Comparison of ENCODE assay signal across 8 cellular contexts in genomic region chr16:4298761-4299522, GRCh38. TPM values are rescaled to one million over a fixed set of nuclear protein-coding genes. Genes with fewer than 3 reads are reported as not detected.
DNase-seq lines count a peak whose midpoint lies in the region; ATAC-seq, FAIRE-seq and TF ChIP-seq lines count a peak whose summit lies in the region.

No MANE protein-coding gene starts in this region.

- TF ChIP-seq CTCF in HCT116 (IDR thresholded peaks at IDR 0.05 in 2 of 3, conservative IDR thresholded peaks at IDR 0.05 in 1 of 3; ENCODE audit: borderline replicate concordance in 1 of 3, insufficient read depth in 1 of 3, low read depth in 2 of 3, low read length in 2 of 3) = no peak

- BruUV-seq in HCT116 (replicated peaks; lab: Mats Ljungman, UMichigan) = TSS peak; percentile 29

- H3K4me1 ChIP-seq in HCT116 (ENCODE audit: control insufficient read depth in 1 of 2, insufficient read depth in 2 of 2, low read length in 2 of 2) (peaks cover 38 to 57% of the 10 kb centered on the region in 2 experiments), small intestine (ENCODE audit: control insufficient read depth in 2 of 2, insufficient read depth in 1 of 2, low read depth in 1 of 2, low read length in 1 of 2) (no peaks in the 10 kb centered on the region)

- peak overlapping the region; percentile 99 for H3K27ac ChIP-seq in HCT116 (ENCODE audit: low read depth, low read length)
- peak overlapping the region; percentile 85 to 95 for H3K27ac ChIP-seq in small intestine (ENCODE audit: low read depth in 1 of 2, low read length in 1 of 2)

- POLR2A ChIA-PET in HCT116 (lab: Charles Lee) = interaction anchor here (0.9 to 2.1 kb wide), 5 partner anchors 9 to 26 kb away, joined by 4 to 6 read pairs (median 5); partner anchors contain the start of gene TFAP4
- POLR2A ChIA-PET in naive thymus-derived CD8-positive, alpha-beta T cell (lab: Charles Lee) = interaction anchor here (2.3 kb wide), 1 partner anchor 7 kb away, joined by 5 read pairs; no protein-coding TSS in a partner anchor

- FAIRE-seq in small intestine (lab: Jason Lieb, UNC) = no peak

- CTCF ChIA-PET in HCT116 (lab: Charles Lee) = interaction anchor here (1.5 to 5.2 kb wide), 6 partner anchors 9 to 104 kb away, joined by 4 to 40 read pairs (median 8); partner anchors contain the start of gene TFAP4

- WGBS in small intestine, 3 donors = 17 to 38% (median 27%) methylated on average over 15 of the region's 15 CpGs

- peak overlapping the region; percentile 69 for H3K9ac ChIP-seq in HCT116 (ENCODE audit: low read length)

- H3K4me2 ChIP-seq in HCT116 (ENCODE audit: low read length) = peak overlapping the region; percentile 84

- RAD21 ChIA-PET in HCT116 (lab: Charles Lee; ENCODE audit: low non-redundant PET in 1 of 2, low total read pairs in 2 of 2, uncharacterized antibody in 2 of 2, unreplicated experiment in 2 of 2) = interaction anchor here (0.6 to 1.1 kb wide), 3 partner anchors 11 to 26 kb away, joined by 3 to 4 read pairs (median 4); partner anchors contain the start of genes GLIS2 (in 1 of the 2) and TFAP4 (in 1 of the 2)

- DNase-seq in HCT116 (ENCODE audit: low read depth, low spot score) = peak; percentile 80
- DNase-seq in amniotic epithelial cell (ENCODE audit: low read depth) = peak; percentile 89
- DNase-seq in hepatic stellate cell (ENCODE audit: low spot score) = peak; percentile 98
- peak; percentile 92 for DNase-seq in small intestine
- DNase-seq in erythroblast (lab: John Stamatoyannopoulos, UW) = no peak
- DNase-seq in naive thymus-derived CD8-positive, alpha-beta T cell = no peak
- DNase-seq in central memory CD4-positive, alpha-beta T cell = no peak
- no peak for DNase-seq in activated T-cell treated with anti-CD3 and anti-CD28 coated beads, Interleukin-2, amount 50 U/mL, for 24 hours

- no peaks in the 10 kb centered on the region for H3K27me3 Mint-ChIP-seq in naive thymus-derived CD8-positive, alpha-beta T cell
- no peaks in the 10 kb centered on the region for H3K27me3 Mint-ChIP-seq in activated T-cell treated with anti-CD3 and anti-CD28 coated beads, Interleukin-2, amount 50 U/mL, for 24 hours

- no peaks in the 10 kb centered on the region for H3K9me3 Mint-ChIP-seq in naive thymus-derived CD8-positive, alpha-beta T cell
- no peaks in the 10 kb centered on the region for H3K9me3 Mint-ChIP-seq in activated T-cell treated with anti-CD3 and anti-CD28 coated beads, Interleukin-2, amount 50 U/mL, for 24 hours

- H4K20me1 ChIP-seq in HCT116 (ENCODE audit: insufficient read depth) = no peaks in the 10 kb centered on the region

- no peak overlapping the region for H3K4me3 Mint-ChIP-seq in naive thymus-derived CD8-positive, alpha-beta T cell
- H3K4me3 Mint-ChIP-seq in activated T-cell treated with anti-CD3 and anti-CD28 coated beads, Interleukin-2, amount 50 U/mL, for 24 hours = no peak overlapping the region

- H3K9me3 ChIP-seq in HCT116 (ENCODE audit: control insufficient read depth in 1 of 2, insufficient read depth in 1 of 2, low read depth in 1 of 2, low read length in 2 of 2) = no peaks in the 10 kb centered on the region
- H3K9me3 ChIP-seq in small intestine (ENCODE audit: control insufficient read depth, low read depth) = no peaks in the 10 kb centered on the region

- no peaks in the 10 kb centered on the region for H3K79me2 ChIP-seq in HCT116 (ENCODE audit: insufficient read depth, low read length)

- intact Hi-C loops in HCT116 (cut with micrococcal nuclease) = no loop called here

- peaks cover 3 to 12% (median 7%) of the 10 kb centered on the region in 4 donors for H3K4me1 Mint-ChIP-seq in naive thymus-derived CD8-positive, alpha-beta T cell
- peaks cover 2% of the 10 kb centered on the region for H3K4me1 Mint-ChIP-seq in activated T-cell treated with anti-CD3 and anti-CD28 coated beads, Interleukin-2, amount 50 U/mL, for 24 hours (ENCODE audit: low read depth)

- peaks cover 0 to 9% (median 3%) of the 10 kb centered on the region in 3 donors for H3K36me3 Mint-ChIP-seq in naive thymus-derived CD8-positive, alpha-beta T cell
- H3K36me3 Mint-ChIP-seq in activated T-cell treated with anti-CD3 and anti-CD28 coated beads, Interleukin-2, amount 50 U/mL, for 24 hours (ENCODE audit: low read depth) = peaks cover 13% of the 10 kb centered on the region

- H3K9me2 ChIP-seq in HCT116 (ENCODE audit: insufficient read depth) = no peaks in the 10 kb centered on the region

- peak; percentile 96 for ATAC-seq in HCT116
- ATAC-seq in naive thymus-derived CD8-positive, alpha-beta T cell = no peak

- no peak overlapping the region for H2AFZ ChIP-seq in HCT116 (ENCODE audit: low read depth, low read length, poor library complexity, severe bottlenecking)

- H3K36me3 ChIP-seq in HCT116 (ENCODE audit: control insufficient read depth in 1 of 2, insufficient read depth in 2 of 2, low read length in 2 of 2) (no peaks in the 10 kb centered on the region), small intestine (ENCODE audit: control insufficient read depth in 2 of 2, insufficient read depth in 2 of 2, low read length in 2 of 2) (no peaks in the 10 kb centered on the region)

- TF ChIP-seq POLR2A in HCT116 (IDR thresholded peaks at IDR 0.05; ENCODE audit: borderline replicate concordance, extremely low read depth, insufficient read depth, insufficient read length) = no peak
- no peak for TF ChIP-seq POLR2A in erythroblast (IDR thresholded peaks at IDR 0.05; ENCODE audit: low read length)

- TF ChIP-seq RAD21 in HCT116 (IDR thresholded peaks at IDR 0.05; ENCODE audit: low read depth) = no peak

- H3K27me3 ChIP-seq in HCT116 (ENCODE audit: insufficient read depth, low read length) (no peaks in the 10 kb centered on the region), small intestine (ENCODE audit: control insufficient read depth in 2 of 2, insufficient read depth in 2 of 2, low read length in 2 of 2) (no peaks in the 10 kb centered on the region)

- H3K4me3 ChIP-seq in HCT116 (replicated peaks in 1 of 2; ENCODE audit: low read depth in 1 of 2, low read length in 2 of 2) (peak overlapping the region; percentile 28 to 44), small intestine (ENCODE audit: low read depth in 1 of 2, low read length in 2 of 2) (no peak overlapping the region)

- H3K27ac Mint-ChIP-seq in naive thymus-derived CD8-positive, alpha-beta T cell = peak overlapping the region in 1 of 10 donors; percentile 37
- no peak overlapping the region for H3K27ac Mint-ChIP-seq in activated T-cell treated with anti-CD3 and anti-CD28 coated beads, Interleukin-2, amount 50 U/mL, for 24 hours

TF ChIP-seq in HCT116, 20 proteins besides CTCF, POLR2A, EP300 and RAD21 (continues in another document):
- TF ChIP-seq ELF1 (IDR thresholded peaks at IDR 0.05; ENCODE audit: borderline replicate concordance, low read depth) = no peak
- peak; percentile 66 for TF ChIP-seq FOSL1 (IDR thresholded peaks at IDR 0.05; ENCODE audit: low read depth)
- TF ChIP-seq ZBTB33 (IDR thresholded peaks at IDR 0.05; ENCODE audit: extremely low read depth, insufficient replicate concordance, low read length) = no peak
- peak; percentile 61; the same call in 1 of the 2 replicates for TF ChIP-seq SIN3A (IDR thresholded peaks at IDR 0.05; ENCODE audit: low read depth)
- peak; percentile 43 for TF ChIP-seq POLR2AphosphoS5 (IDR thresholded peaks at IDR 0.05; ENCODE audit: low read depth, low read length)
- TF ChIP-seq EZH2 (IDR thresholded peaks at IDR 0.05) = no peak
- no peak for TF ChIP-seq ZNF274 (IDR thresholded peaks at IDR 0.05; ENCODE audit: low read depth, low read length)

RNA-seq across cellular contexts. Expression of gene GLIS2, which starts 16.9 kb away (rescaled TPM):
- total RNA-seq in HCT116 (2021; ENCODE audit: unreplicated experiment) = 18.2 TPM
- 15.5 and 15.6 TPM in 2 replicates for polyA plus RNA-seq in HCT116 (2012)
- polyA plus RNA-seq in small intestine = 1 to 10 TPM in 2 of 3 donors, under 1 TPM in 1; 0.22 to 3.6 (median 1.1) TPM
- total RNA-seq in naive thymus-derived CD8-positive, alpha-beta T cell = under 1 TPM in 1 of 2 experiments, not detected in 1; 0.10 TPM
- polyA plus RNA-seq in naive thymus-derived CD8-positive, alpha-beta T cell = not detected

RNA-seq across cellular contexts. Expression of gene TFAP4, which starts 26.1 kb away (rescaled TPM):
- 37.1 TPM for total RNA-seq in HCT116 (2021; ENCODE audit: unreplicated experiment)
- 21.3 and 21.7 TPM in 2 replicates for polyA plus RNA-seq in HCT116 (2012)
- 10 to 100 TPM in 1 of 3 donors, 1 to 10 TPM in 2; 4.2 to 14.7 (median 5.4) TPM for polyA plus RNA-seq in small intestine
- 10 to 100 TPM; 32.6 to 39.8 TPM for total RNA-seq in naive thymus-derived CD8-positive, alpha-beta T cell
- polyA plus RNA-seq in naive thymus-derived CD8-positive, alpha-beta T cell = 1 to 10 TPM in 2 of 3 donors, under 1 TPM in 1; 0.84 to 3.0 (median 1.3) TPM

RNA-seq across cellular contexts. Expression of gene PAM16, which starts 52.2 kb away (rescaled TPM):
- total RNA-seq in HCT116 (2021; ENCODE audit: unreplicated experiment) = 102 TPM
- polyA plus RNA-seq in HCT116 (2012) = 98.6 and 111 TPM in 2 replicates
- 10 to 100 TPM; 63.0 to 98.4 (median 76.0) TPM for polyA plus RNA-seq in small intestine
- 10 to 100 TPM; 40.9 to 46.1 TPM for total RNA-seq in naive thymus-derived CD8-positive, alpha-beta T cell
- polyA plus RNA-seq in naive thymus-derived CD8-positive, alpha-beta T cell = 10 to 100 TPM; 33.6 to 44.4 (median 39.3) TPM

RNA-seq across cellular contexts. Expression of gene SRL, which starts 57.1 kb away (rescaled TPM):
- not detected for total RNA-seq in HCT116 (2021; ENCODE audit: unreplicated experiment)
- polyA plus RNA-seq in HCT116 (2012) = 0.03 TPM in 1 of 2 replicates, not detected in the other
- polyA plus RNA-seq in small intestine = 1 to 10 TPM in 2 of 3 donors, under 1 TPM in 1; 0.45 to 3.2 (median 2.9) TPM
- total RNA-seq in naive thymus-derived CD8-positive, alpha-beta T cell = not detected
- not detected for polyA plus RNA-seq in naive thymus-derived CD8-positive, alpha-beta T cell

Comparison
In these comparisons a context has a peak if more than half of its experiments do, and no peak if none do; other contexts are left out.
1. DNase-seq: peak in HCT116 (single experiment), amniotic epithelial cell (single experiment), hepatic stellate cell (single experiment) and small intestine (single experiment); none in erythroblast (0 of 2), naive thymus-derived CD8-positive, alpha-beta T cell (0 of 10), central memory CD4-positive, alpha-beta T cell (single experiment) and activated T-cell treated with anti-CD3 and anti-CD28 coated beads, Interleukin-2, amount 50 U/mL, for 24 hours (single experiment).
2. H3K4me3 ChIP-seq: peak in HCT116 (2 of 2); none in small intestine (0 of 2).
3. RNA of gene GLIS2, which starts 16.9 kb away (total RNA-seq): 18.2 TPM in HCT116 (single experiment); 0.10 TPM in naive thymus-derived CD8-positive, alpha-beta T cell; every median in the first group is over 10 times any median in the second.